12 cellular contexts compared by ENCODE assay signal in the genomic region with DNA sequence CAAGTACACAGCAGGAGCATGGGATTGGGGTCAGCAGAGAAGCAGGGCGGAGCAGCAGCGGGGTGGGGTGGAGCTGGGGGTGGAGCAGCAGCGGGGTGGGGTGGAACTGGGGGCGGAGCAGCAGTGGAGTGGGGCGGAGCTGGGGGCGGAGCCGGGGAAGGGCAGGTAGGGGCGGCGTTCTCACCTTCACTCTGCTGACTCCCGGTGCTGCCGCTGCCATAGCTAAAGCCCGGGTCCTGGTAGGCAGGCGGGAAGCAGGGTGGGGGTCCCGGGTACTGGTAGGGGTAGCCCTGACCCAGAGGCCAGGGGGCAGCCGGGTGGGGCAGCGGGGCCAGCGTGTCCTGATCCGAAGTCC.
DNase-seq lines count a peak whose midpoint lies in the region; ATAC-seq and TF ChIP-seq lines count a peak whose summit lies in the region.
"Had no signal": no experiment of that assay in that cellular context is flagged by ENCODE, and none has a peak within 500 bp of the region (broad histone marks: within the 10 kb centered on the region; RNA-seq: fewer than 3 reads in every experiment).

No MANE protein-coding gene starts in this region.

- no peak for ATAC-seq in HG02852 (IDR thresholded peaks at IDR 0.05; ENCODE audit: unreplicated experiment)

- H3K27ac Mint-ChIP-seq in activated T-cell treated with anti-CD3 and anti-CD28 coated beads, Interleukin-2, amount 50 U/mL, for 24 hours = no peak overlapping the region
- H3K27ac Mint-ChIP-seq in nephron progenitor cell = no peak overlapping the region

- no peak overlapping the region for H3K4me3 Mint-ChIP-seq in activated T-cell treated with anti-CD3 and anti-CD28 coated beads, Interleukin-2, amount 50 U/mL, for 24 hours
- no peak overlapping the region for H3K4me3 Mint-ChIP-seq in nephron progenitor cell

- no peaks in the 10 kb centered on the region for H3K4me1 Mint-ChIP-seq in activated T-cell treated with anti-CD3 and anti-CD28 coated beads, Interleukin-2, amount 50 U/mL, for 24 hours (ENCODE audit: low read depth)
- H3K4me1 Mint-ChIP-seq in nephron progenitor cell = peaks cover 4% of the 10 kb centered on the region

- TF ChIP-seq CTCF in nephron progenitor cell (IDR thresholded peaks at IDR 0.05) = no peak

- peak; percentile 35 for DNase-seq in COLO829 (ENCODE audit: low spot score)
- peak; percentile 70 for DNase-seq in HuH-7.5 (ENCODE audit: low spot score)
- DNase-seq in activated T-cell treated with anti-CD3 and anti-CD28 coated beads, Interleukin-2, amount 50 U/mL, for 24 hours = peak; percentile 68
- DNase-seq in nephron progenitor cell = peak; percentile 33
- no peak for DNase-seq in NCI-H748 treated with DMSO at 0.1 percent for 48 hours (lab: John Stamatoyannopoulos, UW)
- no peak for DNase-seq in kidney tubule cell (ENCODE audit: low spot score)
- no peak for DNase-seq in NCI-H510A treated with DMSO at 0.1 percent for 48 hours (lab: John Stamatoyannopoulos, UW)
- DNase-seq: Caco-2, NCI-H1436 treated with DMSO at 0.1 percent for 48 hours, pancreas, Right ventricle myocardium superior had no signal

- no peaks in the 10 kb centered on the region for H3K27me3 Mint-ChIP-seq in activated T-cell treated with anti-CD3 and anti-CD28 coated beads, Interleukin-2, amount 50 U/mL, for 24 hours
- H3K27me3 Mint-ChIP-seq in nephron progenitor cell (ENCODE audit: low read depth, poor library complexity) = no peaks in the 10 kb centered on the region

- H3K9me3 Mint-ChIP-seq in activated T-cell treated with anti-CD3 and anti-CD28 coated beads, Interleukin-2, amount 50 U/mL, for 24 hours = no peaks in the 10 kb centered on the region
- no peaks in the 10 kb centered on the region for H3K9me3 Mint-ChIP-seq in nephron progenitor cell

- H3K36me3 Mint-ChIP-seq in activated T-cell treated with anti-CD3 and anti-CD28 coated beads, Interleukin-2, amount 50 U/mL, for 24 hours (ENCODE audit: low read depth) = peaks cover 46% of the 10 kb centered on the region
- H3K36me3 Mint-ChIP-seq in nephron progenitor cell (ENCODE audit: low read depth) = peaks cover 16% of the 10 kb centered on the region

Comparison
In these comparisons a context has a peak if more than half of its experiments do, and no peak if none do; other contexts are left out.
1. DNase-seq: peak in COLO829 (single experiment), HuH-7.5 (single experiment), activated T-cell treated with anti-CD3 and anti-CD28 coated beads, Interleukin-2, amount 50 U/mL, for 24 hours (single experiment) and nephron progenitor cell (single experiment); none in NCI-H748 treated with DMSO at 0.1 percent for 48 hours (single experiment), kidney tubule cell (single experiment) and NCI-H510A treated with DMSO at 0.1 percent for 48 hours (single experiment).